15 cellular contexts compared by ENCODE assay signal in genomic region chr11:88522624-88523361, GRCh38.
DNase-seq lines count a peak whose midpoint lies in the region; ATAC-seq and TF ChIP-seq lines count a peak whose summit lies in the region.
"Had no signal": no experiment of that assay in that cellular context is flagged by ENCODE, and none has a peak within 500 bp of the region (broad histone marks: within the 10 kb centered on the region; RNA-seq: fewer than 3 reads in every experiment).

No MANE protein-coding gene starts in this region.

- no peaks in the 10 kb centered on the region for H3K27me3 ChIP-seq in HL-60 (ENCODE audit: insufficient read depth, poor library complexity, severe bottlenecking)
- H3K27me3 ChIP-seq in skeletal muscle satellite cell (ENCODE audit: control insufficient read depth, insufficient read depth, low read length) = no peaks in the 10 kb centered on the region
- no peaks in the 10 kb centered on the region for H3K27me3 ChIP-seq in sigmoid colon

- peak overlapping the region; percentile 3 for H3K4me2 ChIP-seq in skeletal muscle satellite cell (ENCODE audit: low read length)

- no peak for TF ChIP-seq POLR2A in sigmoid colon (IDR thresholded peaks at IDR 0.05)

- TF ChIP-seq CTCF in HL-60 (IDR thresholded peaks at IDR 0.05; ENCODE audit: insufficient read depth, low read length) (no peak), sigmoid colon (IDR thresholded peaks at IDR 0.05) (no peak)

- H3K4me3 ChIP-seq in HL-60 (replicated peaks; ENCODE audit: insufficient read depth, low read length) (no peak overlapping the region), skeletal muscle satellite cell (ENCODE audit: low read length) (no peak overlapping the region), sigmoid colon (no peak overlapping the region)

- DNase-seq in HL-60 (ENCODE audit: low read depth in 1 of 2, low spot score in 1 of 2) (peak in 1 of 2 experiments; percentile 40), fibroblast of peridontal ligament (ENCODE audit: extremely low read depth) (peak; percentile 51), sigmoid colon (no peak), D341Med (ENCODE audit: low spot score) (no peak)
- no peak for DNase-seq in stimulated activated CD4-positive, alpha-beta T cell treated with anti-CD3 and anti-CD28 coated beads, Interleukin-2, amount 100 ng/mL, for 48 hours
- DNase-seq: Caco-2; CD4-positive, alpha-beta T cell; DMS153; GF-D8; NCI-H1105; NCI-H1694 treated with DMSO at 0.1 percent for 48 hours; SHP77; T-helper 1 cell had no signal

- H3K36me3 ChIP-seq in skeletal muscle satellite cell (ENCODE audit: insufficient read depth, low read length) (no peaks in the 10 kb centered on the region), sigmoid colon (no peaks in the 10 kb centered on the region)

- ATAC-seq in SK-N-SH treated with all-trans-retinoic acid at 6 μM for 48 hours = peak; percentile 70

- no peak for TF ChIP-seq EP300 in sigmoid colon (IDR thresholded peaks at IDR 0.05)

- 87% methylated on average over 2 of the region's 2 CpGs for WGBS in sigmoid colon, 2 donors

- H3K4me1 ChIP-seq in skeletal muscle satellite cell (ENCODE audit: control insufficient read depth, insufficient read depth, low read length) (peaks cover 21% of the 10 kb centered on the region), sigmoid colon (peaks cover 0 to 23% (median 13%) of the 10 kb centered on the region in 4 donors)
- H3K4me1 ChIP-seq: Caco-2 had no signal

- H3K9me3 ChIP-seq in skeletal muscle satellite cell (replicated peaks; ENCODE audit: low read length) (no peaks in the 10 kb centered on the region), sigmoid colon (no peaks in the 10 kb centered on the region)
- H3K9me3 ChIP-seq: Caco-2 had no signal

- H3K27ac ChIP-seq in HL-60 (replicated peaks) (peak overlapping the region; percentile 38), sigmoid colon (peak overlapping the region in 1 of 4 donors; percentile 32)

- H3K9ac ChIP-seq in skeletal muscle satellite cell (ENCODE audit: low read depth, low read length) = no peak overlapping the region

- intact Hi-C loops in sigmoid colon (cut with DNase I) = no loop called here

TF ChIP-seq in SK-N-SH treated with all-trans-retinoic acid at 6 μM for 48 hours, 23 proteins besides CTCF, POLR2A, EP300 and RAD21:
- TF ChIP-seq CSDC2 (CRISPR knock-in tag; IDR thresholded peaks at IDR 0.05) = no peak
- no peak for TF ChIP-seq ZFP3 (CRISPR knock-in tag; IDR thresholded peaks at IDR 0.05)
- no peak for TF ChIP-seq CSRNP3 (CRISPR knock-in tag; IDR thresholded peaks at IDR 0.05)
- no peak for TF ChIP-seq SNAI2 (CRISPR knock-in tag; IDR thresholded peaks at IDR 0.05)
- no peak for TF ChIP-seq ZNF565 (CRISPR knock-in tag; conservative IDR thresholded peaks at IDR 0.05; ENCODE audit: low read depth)
- TF ChIP-seq POU6F1 (CRISPR knock-in tag; IDR thresholded peaks at IDR 0.05; ENCODE audit: borderline replicate concordance, low read depth) = no peak
- no peak for TF ChIP-seq OSR1 (CRISPR knock-in tag; IDR thresholded peaks at IDR 0.05)
- no peak for TF ChIP-seq ZFP30 (CRISPR knock-in tag; IDR thresholded peaks at IDR 0.05)
- no peak for TF ChIP-seq ISL1 (CRISPR knock-in tag; IDR thresholded peaks at IDR 0.05)
- no peak for TF ChIP-seq GLIS3 (CRISPR knock-in tag; IDR thresholded peaks at IDR 0.05)
